2 cellular contexts compared by ENCODE assay signal in the genomic region with DNA sequence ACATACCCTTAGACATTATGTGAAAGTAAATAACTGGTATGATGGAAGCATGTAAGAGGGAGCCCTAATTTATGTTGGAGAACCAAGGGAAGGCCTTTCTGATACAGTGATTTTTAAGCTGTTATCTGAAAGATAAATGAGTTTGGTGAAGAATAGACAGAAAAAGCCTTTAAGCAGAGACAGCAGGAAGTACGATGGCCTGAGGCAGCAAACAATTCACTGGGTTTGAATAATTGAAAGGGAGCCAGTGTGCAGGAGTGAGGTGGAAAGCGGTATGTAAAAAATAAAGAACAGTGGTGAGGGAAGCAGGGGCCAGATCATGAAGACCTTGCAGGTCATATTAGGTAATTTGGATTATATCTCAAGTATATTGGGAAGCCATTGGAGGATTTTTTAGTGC.
TF ChIP-seq lines count a peak whose summit lies in the region.

No MANE protein-coding gene starts in this region.

TF ChIP-seq in SK-N-SH, 30 proteins besides CTCF, POLR2A, EP300 and RAD21:
- TF ChIP-seq, protein P1, sequence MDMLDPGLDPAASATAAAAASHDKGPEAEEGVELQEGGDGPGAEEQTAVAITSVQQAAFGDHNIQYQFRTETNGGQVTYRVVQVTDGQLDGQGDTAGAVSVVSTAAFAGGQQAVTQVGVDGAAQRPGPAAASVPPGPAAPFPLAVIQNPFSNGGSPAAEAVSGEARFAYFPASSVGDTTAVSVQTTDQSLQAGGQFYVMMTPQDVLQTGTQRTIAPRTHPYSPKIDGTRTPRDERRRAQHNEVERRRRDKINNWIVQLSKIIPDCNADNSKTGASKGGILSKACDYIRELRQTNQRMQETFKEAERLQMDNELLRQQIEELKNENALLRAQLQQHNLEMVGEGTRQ (IDR thresholded peaks at IDR 0.05; ENCODE audit: borderline replicate concordance, low read depth, low read length): no peak
- TF ChIP-seq SMC3 (IDR thresholded peaks at IDR 0.05; ENCODE audit: low read depth, low read length): no peak
- no peak for TF ChIP-seq RXRA (IDR thresholded peaks at IDR 0.05; ENCODE audit: borderline replicate concordance, low read depth)
- TF ChIP-seq, protein P2, sequence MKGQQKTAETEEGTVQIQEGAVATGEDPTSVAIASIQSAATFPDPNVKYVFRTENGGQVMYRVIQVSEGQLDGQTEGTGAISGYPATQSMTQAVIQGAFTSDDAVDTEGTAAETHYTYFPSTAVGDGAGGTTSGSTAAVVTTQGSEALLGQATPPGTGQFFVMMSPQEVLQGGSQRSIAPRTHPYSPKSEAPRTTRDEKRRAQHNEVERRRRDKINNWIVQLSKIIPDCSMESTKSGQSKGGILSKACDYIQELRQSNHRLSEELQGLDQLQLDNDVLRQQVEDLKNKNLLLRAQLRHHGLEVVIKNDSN (IDR thresholded peaks at IDR 0.05; ENCODE audit: borderline replicate concordance, low read depth): no peak
- no peak for TF ChIP-seq MXI1 (IDR thresholded peaks at IDR 0.05; ENCODE audit: low read depth, low read length)
- TF ChIP-seq, protein P3, sequence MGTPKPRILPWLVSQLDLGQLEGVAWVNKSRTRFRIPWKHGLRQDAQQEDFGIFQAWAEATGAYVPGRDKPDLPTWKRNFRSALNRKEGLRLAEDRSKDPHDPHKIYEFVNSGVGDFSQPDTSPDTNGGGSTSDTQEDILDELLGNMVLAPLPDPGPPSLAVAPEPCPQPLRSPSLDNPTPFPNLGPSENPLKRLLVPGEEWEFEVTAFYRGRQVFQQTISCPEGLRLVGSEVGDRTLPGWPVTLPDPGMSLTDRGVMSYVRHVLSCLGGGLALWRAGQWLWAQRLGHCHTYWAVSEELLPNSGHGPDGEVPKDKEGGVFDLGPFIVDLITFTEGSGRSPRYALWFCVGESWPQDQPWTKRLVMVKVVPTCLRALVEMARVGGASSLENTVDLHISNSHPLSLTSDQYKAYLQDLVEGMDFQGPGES (IDR thresholded peaks at IDR 0.05; ENCODE audit: low read depth, low read length): no peak

TF ChIP-seq in SK-N-SH treated with all-trans-retinoic acid at 6 μM for 48 hours, 23 proteins besides CTCF, POLR2A, EP300 and RAD21 (continued from another document):
- no peak for TF ChIP-seq CSDC2 (CRISPR knock-in tag; IDR thresholded peaks at IDR 0.05)
- TF ChIP-seq, protein P4, sequence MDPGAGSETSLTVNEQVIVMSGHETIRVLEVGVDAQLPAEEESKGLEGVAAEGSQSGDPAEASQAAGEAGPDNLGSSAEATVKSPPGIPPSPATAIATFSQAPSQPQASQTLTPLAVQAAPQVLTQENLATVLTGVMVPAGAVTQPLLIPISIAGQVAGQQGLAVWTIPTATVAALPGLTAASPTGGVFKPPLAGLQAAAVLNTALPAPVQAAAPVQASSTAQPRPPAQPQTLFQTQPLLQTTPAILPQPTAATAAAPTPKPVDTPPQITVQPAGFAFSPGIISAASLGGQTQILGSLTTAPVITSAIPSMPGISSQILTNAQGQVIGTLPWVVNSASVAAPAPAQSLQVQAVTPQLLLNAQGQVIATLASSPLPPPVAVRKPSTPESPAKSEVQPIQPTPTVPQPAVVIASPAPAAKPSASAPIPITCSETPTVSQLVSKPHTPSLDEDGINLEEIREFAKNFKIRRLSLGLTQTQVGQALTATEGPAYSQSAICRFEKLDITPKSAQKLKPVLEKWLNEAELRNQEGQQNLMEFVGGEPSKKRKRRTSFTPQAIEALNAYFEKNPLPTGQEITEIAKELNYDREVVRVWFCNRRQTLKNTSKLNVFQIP (CRISPR knock-in tag; IDR thresholded peaks at IDR 0.05; ENCODE audit: borderline replicate concordance, low read depth): no peak
- TF ChIP-seq ESRRG (CRISPR knock-in tag; IDR thresholded peaks at IDR 0.05): no peak
- TF ChIP-seq, protein P5, sequence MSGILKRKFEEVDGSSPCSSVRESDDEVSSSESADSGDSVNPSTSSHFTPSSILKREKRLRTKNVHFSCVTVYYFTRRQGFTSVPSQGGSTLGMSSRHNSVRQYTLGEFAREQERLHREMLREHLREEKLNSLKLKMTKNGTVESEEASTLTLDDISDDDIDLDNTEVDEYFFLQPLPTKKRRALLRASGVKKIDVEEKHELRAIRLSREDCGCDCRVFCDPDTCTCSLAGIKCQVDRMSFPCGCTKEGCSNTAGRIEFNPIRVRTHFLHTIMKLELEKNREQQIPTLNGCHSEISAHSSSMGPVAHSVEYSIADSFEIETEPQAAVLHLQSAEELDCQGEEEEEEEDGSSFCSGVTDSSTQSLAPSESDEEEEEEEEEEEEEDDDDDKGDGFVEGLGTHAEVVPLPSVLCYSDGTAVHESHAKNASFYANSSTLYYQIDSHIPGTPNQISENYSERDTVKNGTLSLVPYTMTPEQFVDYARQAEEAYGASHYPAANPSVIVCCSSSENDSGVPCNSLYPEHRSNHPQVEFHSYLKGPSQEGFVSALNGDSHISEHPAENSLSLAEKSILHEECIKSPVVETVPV (CRISPR knock-in tag; IDR thresholded peaks at IDR 0.05): no peak
- TF ChIP-seq ZFP30 (CRISPR knock-in tag; IDR thresholded peaks at IDR 0.05): no peak
- no peak for TF ChIP-seq ZNF70 (CRISPR knock-in tag; IDR thresholded peaks at IDR 0.05)
- no peak for TF ChIP-seq RARB (CRISPR knock-in tag; IDR thresholded peaks at IDR 0.05)
- TF ChIP-seq OSR1 (CRISPR knock-in tag; IDR thresholded peaks at IDR 0.05): no peak
- no peak for TF ChIP-seq ISL1 (CRISPR knock-in tag; IDR thresholded peaks at IDR 0.05)
- TF ChIP-seq, protein P6, sequence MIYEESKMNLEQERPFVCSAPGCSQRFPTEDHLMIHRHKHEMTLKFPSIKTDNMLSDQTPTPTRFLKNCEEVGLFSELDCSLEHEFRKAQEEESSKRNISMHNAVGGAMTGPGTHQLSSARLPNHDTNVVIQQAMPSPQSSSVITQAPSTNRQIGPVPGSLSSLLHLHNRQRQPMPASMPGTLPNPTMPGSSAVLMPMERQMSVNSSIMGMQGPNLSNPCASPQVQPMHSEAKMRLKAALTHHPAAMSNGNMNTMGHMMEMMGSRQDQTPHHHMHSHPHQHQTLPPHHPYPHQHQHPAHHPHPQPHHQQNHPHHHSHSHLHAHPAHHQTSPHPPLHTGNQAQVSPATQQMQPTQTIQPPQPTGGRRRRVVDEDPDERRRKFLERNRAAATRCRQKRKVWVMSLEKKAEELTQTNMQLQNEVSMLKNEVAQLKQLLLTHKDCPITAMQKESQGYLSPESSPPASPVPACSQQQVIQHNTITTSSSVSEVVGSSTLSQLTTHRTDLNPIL (CRISPR knock-in tag; IDR thresholded peaks at IDR 0.05; ENCODE audit: low read depth): no peak
- TF ChIP-seq, protein P7, sequence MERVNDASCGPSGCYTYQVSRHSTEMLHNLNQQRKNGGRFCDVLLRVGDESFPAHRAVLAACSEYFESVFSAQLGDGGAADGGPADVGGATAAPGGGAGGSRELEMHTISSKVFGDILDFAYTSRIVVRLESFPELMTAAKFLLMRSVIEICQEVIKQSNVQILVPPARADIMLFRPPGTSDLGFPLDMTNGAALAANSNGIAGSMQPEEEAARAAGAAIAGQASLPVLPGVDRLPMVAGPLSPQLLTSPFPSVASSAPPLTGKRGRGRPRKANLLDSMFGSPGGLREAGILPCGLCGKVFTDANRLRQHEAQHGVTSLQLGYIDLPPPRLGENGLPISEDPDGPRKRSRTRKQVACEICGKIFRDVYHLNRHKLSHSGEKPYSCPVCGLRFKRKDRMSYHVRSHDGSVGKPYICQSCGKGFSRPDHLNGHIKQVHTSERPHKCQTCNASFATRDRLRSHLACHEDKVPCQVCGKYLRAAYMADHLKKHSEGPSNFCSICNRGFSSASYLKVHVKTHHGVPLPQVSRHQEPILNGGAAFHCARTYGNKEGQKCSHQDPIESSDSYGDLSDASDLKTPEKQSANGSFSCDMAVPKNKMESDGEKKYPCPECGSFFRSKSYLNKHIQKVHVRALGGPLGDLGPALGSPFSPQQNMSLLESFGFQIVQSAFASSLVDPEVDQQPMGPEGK (CRISPR knock-in tag; IDR thresholded peaks at IDR 0.05; ENCODE audit: borderline replicate concordance): no peak
- no peak for TF ChIP-seq TCF4 (CRISPR knock-in tag; IDR thresholded peaks at IDR 0.05; ENCODE audit: borderline replicate concordance)
- no peak for TF ChIP-seq BACH2 (CRISPR knock-in tag; IDR thresholded peaks at IDR 0.05; ENCODE audit: borderline replicate concordance)
- TF ChIP-seq GLIS3 (CRISPR knock-in tag; IDR thresholded peaks at IDR 0.05): no peak
- TF ChIP-seq, protein P8, sequence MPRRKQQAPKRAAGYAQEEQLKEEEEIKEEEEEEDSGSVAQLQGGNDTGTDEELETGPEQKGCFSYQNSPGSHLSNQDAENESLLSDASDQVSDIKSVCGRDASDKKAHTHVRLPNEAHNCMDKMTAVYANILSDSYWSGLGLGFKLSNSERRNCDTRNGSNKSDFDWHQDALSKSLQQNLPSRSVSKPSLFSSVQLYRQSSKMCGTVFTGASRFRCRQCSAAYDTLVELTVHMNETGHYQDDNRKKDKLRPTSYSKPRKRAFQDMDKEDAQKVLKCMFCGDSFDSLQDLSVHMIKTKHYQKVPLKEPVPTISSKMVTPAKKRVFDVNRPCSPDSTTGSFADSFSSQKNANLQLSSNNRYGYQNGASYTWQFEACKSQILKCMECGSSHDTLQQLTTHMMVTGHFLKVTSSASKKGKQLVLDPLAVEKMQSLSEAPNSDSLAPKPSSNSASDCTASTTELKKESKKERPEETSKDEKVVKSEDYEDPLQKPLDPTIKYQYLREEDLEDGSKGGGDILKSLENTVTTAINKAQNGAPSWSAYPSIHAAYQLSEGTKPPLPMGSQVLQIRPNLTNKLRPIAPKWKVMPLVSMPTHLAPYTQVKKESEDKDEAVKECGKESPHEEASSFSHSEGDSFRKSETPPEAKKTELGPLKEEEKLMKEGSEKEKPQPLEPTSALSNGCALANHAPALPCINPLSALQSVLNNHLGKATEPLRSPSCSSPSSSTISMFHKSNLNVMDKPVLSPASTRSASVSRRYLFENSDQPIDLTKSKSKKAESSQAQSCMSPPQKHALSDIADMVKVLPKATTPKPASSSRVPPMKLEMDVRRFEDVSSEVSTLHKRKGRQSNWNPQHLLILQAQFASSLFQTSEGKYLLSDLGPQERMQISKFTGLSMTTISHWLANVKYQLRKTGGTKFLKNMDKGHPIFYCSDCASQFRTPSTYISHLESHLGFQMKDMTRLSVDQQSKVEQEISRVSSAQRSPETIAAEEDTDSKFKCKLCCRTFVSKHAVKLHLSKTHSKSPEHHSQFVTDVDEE (CRISPR knock-in tag; IDR thresholded peaks at IDR 0.05): no peak
- TF ChIP-seq PPARA (CRISPR knock-in tag; IDR thresholded peaks at IDR 0.05; ENCODE audit: borderline replicate concordance): no peak
